Comparison of ENCODE assay signal across 9 cellular contexts in genomic region chr16:85202631-85203461, GRCh38.
DNase-seq lines count a peak whose midpoint lies in the region; ATAC-seq and TF ChIP-seq lines count a peak whose summit lies in the region.
"Had no signal": no experiment of that assay in that cellular context is flagged by ENCODE, and none has a peak within 500 bp of the region (broad histone marks: within the 10 kb centered on the region; RNA-seq: fewer than 3 reads in every experiment).

No MANE protein-coding gene starts in this region.

- peak; percentile 77 to 88 for DNase-seq in NCI-H524 (lab: John Stamatoyannopoulos, UW)
- peak; percentile 85 for DNase-seq in endodermal cell
- DNase-seq in mesendoderm, result peak; percentile 83
- peak; percentile 77 to 96 for DNase-seq in tibial artery
- DNase-seq in activated effector memory CD4-positive, alpha-beta T cell treated with anti-CD3 and anti-CD28 coated beads, Interleukin-2, amount 50 U/mL, for 16 hours, result no peak
- DNase-seq in T-cell, result no peak
- no peak for DNase-seq in NK-92 treated with Interleukin-12 subunit alpha and Interleukin-12 subunit beta, amount 100 ng/mL, for 24 hours (lab: John Stamatoyannopoulos, UW)
- DNase-seq: KBM-7 had no signal

- H3K4me2 ChIP-seq in mesendoderm (ENCODE audit: low read length), result no peak overlapping the region

- H3K27me3 ChIP-seq in endodermal cell (ENCODE audit: control insufficient read depth, insufficient read depth, low read length, poor library complexity, severe bottlenecking), result no peaks in the 10 kb centered on the region
- H3K27me3 ChIP-seq in mesendoderm (ENCODE audit: insufficient read depth, low read length, poor library complexity), result no peaks in the 10 kb centered on the region
- H3K27me3 ChIP-seq in tibial artery, result no peaks in the 10 kb centered on the region

- H3K36me3 Mint-ChIP-seq in endodermal cell (ENCODE audit: low read depth), result peaks cover under 1% of the 10 kb centered on the region
- no peaks in the 10 kb centered on the region for H3K36me3 Mint-ChIP-seq in T-cell

- H2BK15ac ChIP-seq in mesendoderm (replicated peaks; ENCODE audit: low read depth), result no peak overlapping the region

- H3K9me3 Mint-ChIP-seq in endodermal cell (no peaks in the 10 kb centered on the region), T-cell (no peaks in the 10 kb centered on the region)
- H3K9me3 Mint-ChIP-seq: central memory CD8-positive, alpha-beta T cell had no signal

- peak overlapping the region; percentile 88 for H3K27ac ChIP-seq in endodermal cell (ENCODE audit: low read depth, low read length)
- peak overlapping the region; percentile 29 for H3K27ac ChIP-seq in mesendoderm (ENCODE audit: low read depth, low read length)
- peak overlapping the region; percentile 82 to 88 for H3K27ac ChIP-seq in tibial artery

- peak overlapping the region; percentile 54 for H3K56ac ChIP-seq in mesendoderm (ENCODE audit: low read length)

- H3K79me2 ChIP-seq in mesendoderm (ENCODE audit: control insufficient read depth, insufficient read depth, low read length), result peaks cover 5% of the 10 kb centered on the region

- H3K4me1 Mint-ChIP-seq in endodermal cell (peaks cover 25% of the 10 kb centered on the region), T-cell (no peaks in the 10 kb centered on the region)
- H3K4me1 Mint-ChIP-seq: central memory CD8-positive, alpha-beta T cell had no signal

- peak overlapping the region; percentile 19 for H3K4ac ChIP-seq in mesendoderm (ENCODE audit: low read depth, low read length)

- no peaks in the 10 kb centered on the region for H3K27me3 Mint-ChIP-seq in endodermal cell (ENCODE audit: insufficient read depth)
- peaks cover 6 to 9% of the 10 kb centered on the region in 2 donors for H3K27me3 Mint-ChIP-seq in T-cell

- 61 to 81% methylated on average over 13 to 21 of the region's 21 CpGs for WGBS in endodermal cell (ENCODE audit: insufficient coverage in 1 of 2, insufficient read length in 1 of 2), 2 experiments
- WGBS in mesendoderm (ENCODE audit: extremely low coverage, insufficient coverage, low lambda C conversion rate), result no CpG with 5 or more reads among the region's 21 CpGs

- no peak overlapping the region for H2BK5ac ChIP-seq in mesendoderm (ENCODE audit: low read length)

- H3K4me3 ChIP-seq in endodermal cell (ENCODE audit: low read length), result no peak overlapping the region
- no peak overlapping the region for H3K4me3 ChIP-seq in mesendoderm (ENCODE audit: low read length)
- H3K4me3 ChIP-seq in tibial artery, result no peak overlapping the region

- no peak overlapping the region for H4K5ac ChIP-seq in mesendoderm (ENCODE audit: low read length)

- CTCF ChIA-PET in T-cell (lab: Charles Lee), result no interaction called here

- no peak for ATAC-seq in T-cell (replicated peaks in 1 of 4)

- POLR2A ChIA-PET in T-cell (lab: Charles Lee), result no interaction called here

- H3K9me3 ChIP-seq in endodermal cell (ENCODE audit: control insufficient read depth, low read length), result no peaks in the 10 kb centered on the region
- no peaks in the 10 kb centered on the region for H3K9me3 ChIP-seq in tibial artery

- H3K79me1 ChIP-seq in mesendoderm (ENCODE audit: low read length), result peaks cover 15% of the 10 kb centered on the region

- H3K9ac ChIP-seq in endodermal cell (ENCODE audit: extremely low read depth, low read length, poor library complexity, severe bottlenecking), result peak overlapping the region; percentile 15
- H3K9ac ChIP-seq in mesendoderm (ENCODE audit: low read length), result peak overlapping the region; percentile 28

- H2AK5ac ChIP-seq in mesendoderm (ENCODE audit: low read length), result no peak overlapping the region

- H3K18ac ChIP-seq in mesendoderm (ENCODE audit: low read length), result peak overlapping the region; percentile 68

- peak overlapping the region; percentile 7 for H2BK120ac ChIP-seq in mesendoderm (ENCODE audit: low read depth, low read length)

- no peak overlapping the region for H4K8ac ChIP-seq in mesendoderm (ENCODE audit: low read depth, low read length)

- peak overlapping the region; percentile 26 for H3K27ac Mint-ChIP-seq in endodermal cell
- no peak overlapping the region for H3K27ac Mint-ChIP-seq in T-cell

- H3K36me3 ChIP-seq in endodermal cell (ENCODE audit: control insufficient read depth, insufficient read depth, low read length) (no peaks in the 10 kb centered on the region), mesendoderm (ENCODE audit: control insufficient read depth, insufficient read depth, low read length) (no peaks in the 10 kb centered on the region), tibial artery (no peaks in the 10 kb centered on the region)

- H3K4me1 ChIP-seq in endodermal cell (ENCODE audit: control insufficient read depth, insufficient read depth, low read length) (peaks cover 7% of the 10 kb centered on the region), mesendoderm (ENCODE audit: control insufficient read depth, low read depth, low read length) (peaks cover 11% of the 10 kb centered on the region), tibial artery (peaks cover 3 to 65% (median 54%) of the 10 kb centered on the region in 4 donors)

- no peak for TF ChIP-seq CTCF in endodermal cell (conservative IDR thresholded peaks at IDR 0.05)
- TF ChIP-seq CTCF in tibial artery (IDR thresholded peaks at IDR 0.05), result no peak

- intact Hi-C loops in tibial artery (cut with DNase I; ENCODE audit: low total_unique reads), result no loop called here

- H3K4me3 Mint-ChIP-seq in endodermal cell (no peak overlapping the region), T-cell (no peak overlapping the region)
- H3K4me3 Mint-ChIP-seq: central memory CD8-positive, alpha-beta T cell had no signal

- no peak overlapping the region for H3K23ac ChIP-seq in mesendoderm (ENCODE audit: low read length)

Comparison
In these comparisons a context has a peak if more than half of its experiments do, and no peak if none do; other contexts are left out.
1. DNase-seq: peak in NCI-H524 (2 of 2), endodermal cell (single experiment), mesendoderm (single experiment) and tibial artery (2 of 2); none in activated effector memory CD4-positive, alpha-beta T cell treated with anti-CD3 and anti-CD28 coated beads, Interleukin-2, amount 50 U/mL, for 16 hours (single experiment), T-cell (0 of 34) and NK-92 treated with Interleukin-12 subunit alpha and Interleukin-12 subunit beta, amount 100 ng/mL, for 24 hours (single experiment).
2. H3K27ac ChIP-seq: peak in every context shown above with its lines; median percentile 88 in endodermal cell; 85 in tibial artery; 29 in mesendoderm.